Comparison of ENCODE assay signal across 25 cellular contexts in the genomic region with DNA sequence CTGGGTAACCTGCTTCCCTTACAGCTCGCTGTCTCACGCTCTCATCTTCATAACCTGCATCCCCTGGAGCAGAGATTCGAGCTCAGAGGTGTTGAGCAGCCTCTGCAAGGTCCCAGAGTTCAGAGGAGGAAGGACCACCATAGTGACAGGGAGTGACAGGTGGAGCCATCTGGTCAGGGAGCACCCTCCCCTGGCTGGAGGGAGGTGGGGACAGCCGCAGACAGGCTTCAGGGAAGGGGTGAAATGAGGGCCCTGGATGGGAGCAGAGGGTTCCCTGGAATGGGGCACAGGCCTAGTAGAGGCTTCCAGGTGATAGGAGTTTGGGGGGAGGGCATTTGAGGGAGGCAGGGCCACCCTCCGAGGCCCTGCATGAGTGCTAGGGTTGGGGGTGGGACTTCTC.
DNase-seq lines count a peak whose midpoint lies in the region; ATAC-seq and TF ChIP-seq lines count a peak whose summit lies in the region.
"Had no signal": no experiment of that assay in that cellular context is flagged by ENCODE, and none has a peak within 500 bp of the region (broad histone marks: within the 10 kb centered on the region; RNA-seq: fewer than 3 reads in every experiment).

No MANE protein-coding gene starts in this region.

- peak overlapping the region; percentile 59 for H3K4me3 Mint-ChIP-seq in natural killer cell
- no peak overlapping the region for H3K4me3 Mint-ChIP-seq in natural killer cell treated with Interleukin-12 subunit alpha and Interleukin-12 subunit beta and Interleukin-15 and Interleukin-18, amount 100 ng/mL, for 72 hours
- H3K4me3 Mint-ChIP-seq in naive thymus-derived CD8-positive, alpha-beta T cell: peak overlapping the region in 8 of 10 donors; percentile 38 to 95 (median 90)
- H3K4me3 Mint-ChIP-seq in chondrocyte (ENCODE audit: unreplicated experiment): no peak overlapping the region

- H3K36me3 ChIP-seq in body of pancreas (replicated peaks in 1 of 2; ENCODE audit: insufficient read depth in 1 of 2, low read depth in 2 of 2): no peaks in the 10 kb centered on the region
- no peaks in the 10 kb centered on the region for H3K36me3 ChIP-seq in aorta (ENCODE audit: control insufficient read depth in 1 of 2, insufficient read depth in 2 of 2, low read length in 1 of 2)
- no peaks in the 10 kb centered on the region for H3K36me3 ChIP-seq in spleen
- H3K36me3 ChIP-seq: ascending aorta had no signal

- TF ChIP-seq POLR2A in body of pancreas (IDR thresholded peaks at IDR 0.05): no peak
- TF ChIP-seq POLR2A in spleen (IDR thresholded peaks at IDR 0.05): no peak

- POLR2A ChIA-PET in naive thymus-derived CD8-positive, alpha-beta T cell (lab: Charles Lee): interaction anchor here (4.0 to 4.7 kb wide), 2 partner anchors 18 to 82 kb away, joined by 27 to 39 read pairs; a partner anchor contains a TSS

- H3K9me3 ChIP-seq in body of pancreas (no peaks in the 10 kb centered on the region), aorta (ENCODE audit: control insufficient read depth, low read length) (peaks cover 3% of the 10 kb centered on the region), spleen (peaks cover 0 to 33% (median 5%) of the 10 kb centered on the region in 8 donors)
- H3K9me3 ChIP-seq: ascending aorta had no signal

- H3K4me1 Mint-ChIP-seq in natural killer cell (peaks cover 4% of the 10 kb centered on the region in 2 donors), chondrocyte (ENCODE audit: low read depth) (peaks cover 2% of the 10 kb centered on the region)
- H3K4me1 Mint-ChIP-seq in natural killer cell treated with Interleukin-12 subunit alpha and Interleukin-12 subunit beta and Interleukin-15 and Interleukin-18, amount 100 ng/mL, for 72 hours (ENCODE audit: low read depth in 2 of 2): peaks cover 0 to 8% of the 10 kb centered on the region in 2 donors
- H3K4me1 Mint-ChIP-seq in naive thymus-derived CD8-positive, alpha-beta T cell: peaks cover 22 to 61% (median 27%) of the 10 kb centered on the region in 4 donors

- 24 to 32% methylated on average over 5 of the region's 5 CpGs for WGBS in body of pancreas, 2 donors
- 77 to 80% methylated on average over 5 of the region's 5 CpGs for WGBS in aorta, 2 donors
- WGBS in spleen, 5 donors: 75 to 91% (median 86%) methylated on average over 5 of the region's 5 CpGs

- H3K9me3 Mint-ChIP-seq in natural killer cell (peaks cover 0 to 2% of the 10 kb centered on the region in 2 donors), chondrocyte (ENCODE audit: low read depth) (peaks cover 27% of the 10 kb centered on the region)
- no peaks in the 10 kb centered on the region for H3K9me3 Mint-ChIP-seq in natural killer cell treated with Interleukin-12 subunit alpha and Interleukin-12 subunit beta and Interleukin-15 and Interleukin-18, amount 100 ng/mL, for 72 hours
- H3K9me3 Mint-ChIP-seq in naive thymus-derived CD8-positive, alpha-beta T cell: peaks cover 0 to 55% (median 0%) of the 10 kb centered on the region in 9 donors
- H3K9me3 Mint-ChIP-seq: activated naive CD4-positive, alpha-beta T cell treated with anti-CD3 and anti-CD28 coated beads for 36 hours had no signal

- TF ChIP-seq CTCF in natural killer cell (IDR thresholded peaks at IDR 0.05): no peak
- no peak for TF ChIP-seq CTCF in body of pancreas (IDR thresholded peaks at IDR 0.05)
- no peak for TF ChIP-seq CTCF in chondrocyte (IDR thresholded peaks at IDR 0.05)
- no peak for TF ChIP-seq CTCF in spleen (IDR thresholded peaks at IDR 0.05 in 8 of 11, conservative IDR thresholded peaks at IDR 0.05 in 3 of 11)

- H3K27ac Mint-ChIP-seq in natural killer cell (no peak overlapping the region), chondrocyte (ENCODE audit: unreplicated experiment) (no peak overlapping the region)
- H3K27ac Mint-ChIP-seq in natural killer cell treated with Interleukin-12 subunit alpha and Interleukin-12 subunit beta and Interleukin-15 and Interleukin-18, amount 100 ng/mL, for 72 hours: no peak overlapping the region
- H3K27ac Mint-ChIP-seq in naive thymus-derived CD8-positive, alpha-beta T cell: peak overlapping the region in 4 of 10 donors; percentile 53 to 93 (median 76)
- H3K27ac Mint-ChIP-seq: activated naive CD4-positive, alpha-beta T cell treated with anti-CD3 and anti-CD28 coated beads for 36 hours; activated T-helper 1 cell treated with anti-CD3 and anti-CD28 coated beads, Interleukin-12 subunit alpha, Interleukin-12 subunit beta, Interleukin-2, Interleukin-4 antibody, amounts not matched to agents 30 ng/mL and 10 ng/mL and 1 ng/mL, durations not matched to agents 14 hours and 24 hours and 36 hours; B cell; WTC11 had no signal

- peaks cover 65% of the 10 kb centered on the region for H3K4me1 ChIP-seq in body of pancreas
- H3K4me1 ChIP-seq in aorta (ENCODE audit: control insufficient read depth in 1 of 2, insufficient read depth in 2 of 2, low read length in 2 of 2): no peaks in the 10 kb centered on the region
- H3K4me1 ChIP-seq in spleen: peaks cover 0 to 13% (median 6%) of the 10 kb centered on the region in 6 donors

- H3K27me3 ChIP-seq in body of pancreas (no peaks in the 10 kb centered on the region), aorta (ENCODE audit: control insufficient read depth in 1 of 2, insufficient read depth in 2 of 2, low read length in 1 of 2) (peaks cover 0 to 2% of the 10 kb centered on the region in 2 donors), spleen (replicated peaks in 1 of 7) (peaks cover 0 to 28% (median 12%) of the 10 kb centered on the region in 7 donors)
- H3K27me3 ChIP-seq: ascending aorta had no signal

- intact Hi-C loops in natural killer cell (cut with micrococcal nuclease): no loop called here
- intact Hi-C loops in body of pancreas (cut with DNase I): no loop called here
- intact Hi-C loops in aorta (cut with DNase I): no loop called here
- intact Hi-C loops in spleen (cut with DNase I; ENCODE audit: low total_unique reads): no loop called here

- ATAC-seq in natural killer cell (no peak), body of pancreas (no peak), aorta (ENCODE audit: low FRiP score) (peak; percentile 4), GM18519 (IDR thresholded peaks at IDR 0.05; ENCODE audit: low FRiP score, unreplicated experiment) (no peak)
- ATAC-seq in natural killer cell treated with Interleukin-12 subunit alpha and Interleukin-12 subunit beta and Interleukin-15 and Interleukin-18, amount 100 ng/mL, for 72 hours: no peak
- no peak for ATAC-seq in naive thymus-derived CD8-positive, alpha-beta T cell
- ATAC-seq: HCT116 had no signal

- peak overlapping the region in 1 of 2 donors; percentile 82 for H3K4me3 ChIP-seq in body of pancreas
- no peak overlapping the region for H3K4me3 ChIP-seq in aorta (ENCODE audit: low read length in 2 of 2)
- H3K4me3 ChIP-seq in spleen: peak overlapping the region in 1 of 8 donors; percentile 60

- DNase-seq in natural killer cell (no peak), body of pancreas (no peak), aorta (no peak), chondrocyte (ENCODE audit: low spot score) (no peak), spleen (no peak)
- DNase-seq in natural killer cell treated with Interleukin-12 subunit alpha and Interleukin-12 subunit beta and Interleukin-15 and Interleukin-18, amount 100 ng/mL, for 72 hours (ENCODE audit: low spot score): no peak
- no peak for DNase-seq in naive thymus-derived CD8-positive, alpha-beta T cell
- DNase-seq: activated CD4-positive, alpha-beta T cell treated with anti-CD3 and anti-CD28 coated beads, Interleukin-2, amount 50 U/mL, for 1 hour; activated CD8-positive, alpha-beta memory T cell treated with anti-CD3 and anti-CD28 coated beads, Interleukin-2, amount 50 U/mL, for 4 hours; activated naive CD4-positive, alpha-beta T cell treated with anti-CD3 and anti-CD28 coated beads for 36 hours; cerebellar nuclear complex; DMS153; KG1; NCI-H1417; NCI-H2081 treated with DMSO at 0.1 percent for 48 hours; NCI-H345; NCI-H748 treated with DMSO at 0.1 percent for 48 hours; SW 1271; trophoblast cell had no signal

- peak overlapping the region; percentile 87 to 96 (median 95) for H3K27ac ChIP-seq in body of pancreas
- no peak overlapping the region for H3K27ac ChIP-seq in aorta (ENCODE audit: low read depth in 1 of 2, low read length in 2 of 2)
- H3K27ac ChIP-seq in spleen: no peak overlapping the region
- H3K27ac ChIP-seq: ascending aorta had no signal

- H3K27me3 Mint-ChIP-seq in natural killer cell (ENCODE audit: low read depth in 2 of 2) (peaks cover 0 to 15% of the 10 kb centered on the region in 2 donors), chondrocyte (ENCODE audit: low read depth) (no peaks in the 10 kb centered on the region)
- peaks cover 0 to 10% of the 10 kb centered on the region in 2 donors for H3K27me3 Mint-ChIP-seq in natural killer cell treated with Interleukin-12 subunit alpha and Interleukin-12 subunit beta and Interleukin-15 and Interleukin-18, amount 100 ng/mL, for 72 hours
- H3K27me3 Mint-ChIP-seq in naive thymus-derived CD8-positive, alpha-beta T cell: peaks cover 0 to 2% (median 0%) of the 10 kb centered on the region in 5 donors

- no peaks in the 10 kb centered on the region for H3K36me3 Mint-ChIP-seq in natural killer cell
- no peaks in the 10 kb centered on the region for H3K36me3 Mint-ChIP-seq in natural killer cell treated with Interleukin-12 subunit alpha and Interleukin-12 subunit beta and Interleukin-15 and Interleukin-18, amount 100 ng/mL, for 72 hours
- H3K36me3 Mint-ChIP-seq in naive thymus-derived CD8-positive, alpha-beta T cell: no peaks in the 10 kb centered on the region
- H3K36me3 Mint-ChIP-seq in chondrocyte (ENCODE audit: low read depth): no peaks in the 10 kb centered on the region

Comparison
In these comparisons a context has a peak if more than half of its experiments do, and no peak if none do; other contexts are left out.
1. H3K4me3 Mint-ChIP-seq: peak in natural killer cell (single experiment) and naive thymus-derived CD8-positive, alpha-beta T cell (8 of 10); none in natural killer cell treated with Interleukin-12 subunit alpha and Interleukin-12 subunit beta and Interleukin-15 and Interleukin-18, amount 100 ng/mL, for 72 hours (single experiment) and chondrocyte (single experiment).
2. H3K27ac ChIP-seq: peak in body of pancreas (4 of 4); none in aorta (0 of 2) and spleen (0 of 8).